8 cellular contexts compared by ENCODE assay signal in the genomic region with DNA sequence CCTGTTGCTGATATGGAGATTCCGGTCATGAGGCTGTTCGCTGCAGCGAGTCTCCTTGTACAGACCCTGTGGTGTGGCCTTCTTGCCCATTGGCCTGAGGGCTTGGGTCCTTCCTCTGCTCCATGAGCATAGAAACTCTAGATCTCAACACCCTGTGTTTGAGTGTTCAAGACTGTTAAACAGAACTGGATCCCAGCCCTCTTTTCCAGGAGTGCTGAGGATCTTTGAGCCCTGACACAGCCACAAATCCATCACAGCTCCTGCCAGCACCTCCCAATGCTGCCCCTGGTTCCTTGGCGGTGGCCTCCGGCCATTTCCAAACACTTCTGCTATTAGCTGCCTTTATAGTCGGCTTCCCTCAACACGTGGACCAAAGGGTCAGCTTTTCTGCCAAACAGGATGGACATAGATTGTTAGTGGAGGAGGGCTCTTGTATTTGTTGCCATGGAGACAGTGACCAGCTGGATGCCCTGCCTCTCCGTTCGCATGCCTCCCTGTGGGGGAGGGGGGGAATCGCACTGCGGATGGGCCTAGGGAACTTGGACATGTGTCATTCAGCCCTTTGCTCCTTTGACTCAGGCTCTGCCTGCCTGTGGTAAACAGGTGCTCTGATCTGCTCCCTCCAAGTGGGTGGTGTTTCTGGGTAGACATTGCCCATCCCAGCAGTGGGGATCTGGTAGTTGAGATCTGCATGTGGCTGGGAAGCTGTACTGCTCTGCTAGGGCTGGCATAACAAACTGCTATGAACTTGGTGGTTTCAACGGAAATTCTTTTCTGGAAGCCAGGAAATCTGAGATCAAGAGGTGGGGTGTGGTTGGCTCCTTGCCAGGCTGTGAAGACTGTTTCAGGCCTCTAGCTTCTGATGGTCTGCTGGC. TPM values are rescaled to one million over a fixed set of nuclear protein-coding genes. Genes with fewer than 3 reads are reported as not detected.
DNase-seq lines count a peak whose midpoint lies in the region; ATAC-seq and TF ChIP-seq lines count a peak whose summit lies in the region.

No MANE protein-coding gene starts in this region.

- no peaks in the 10 kb centered on the region for H3K79me2 ChIP-seq in GM23338 (replicated peaks; ENCODE audit: insufficient read depth)

- H3K27me3 ChIP-seq in GM23338 (ENCODE audit: insufficient read depth) (no peaks in the 10 kb centered on the region), spleen (replicated peaks in 1 of 7) (peaks cover 0 to 6% (median 0%) of the 10 kb centered on the region in 7 donors)

- H4K20me1 ChIP-seq in GM23338 (replicated peaks; ENCODE audit: insufficient read depth), result no peaks in the 10 kb centered on the region

- H3K36me3 ChIP-seq in GM23338 (ENCODE audit: insufficient read depth) (no peaks in the 10 kb centered on the region), spleen (no peaks in the 10 kb centered on the region)

- H3K4me1 ChIP-seq in GM23338 (ENCODE audit: insufficient read depth), result peaks cover 13% of the 10 kb centered on the region
- peaks cover 0 to 22% (median 19%) of the 10 kb centered on the region in 6 donors for H3K4me1 ChIP-seq in spleen

- no peaks in the 10 kb centered on the region for H3K9me2 ChIP-seq in GM23338 (ENCODE audit: insufficient read depth)

- H3F3A ChIP-seq in GM23338 (replicated peaks; ENCODE audit: low read depth), result 0 out of 2 replicates have a peak, but pooled peaks cover 4% of the 10 kb centered on the region

- H3K4me3 ChIP-seq in GM23338, result no peak overlapping the region
- no peak overlapping the region for H3K4me3 ChIP-seq in spleen

- ATAC-seq in GM23338 (peak; percentile 42), HG02885 (IDR thresholded peaks at IDR 0.05; ENCODE audit: poor library complexity, unreplicated experiment) (no peak), GM18511 (IDR thresholded peaks at IDR 0.05; ENCODE audit: unreplicated experiment) (no peak)
- peak; percentile 67 to 82 for ATAC-seq in naive thymus-derived CD8-positive, alpha-beta T cell

- H2AFZ ChIP-seq in GM23338, result no peak overlapping the region

- no peaks in the 10 kb centered on the region for H3K36me3 Mint-ChIP-seq in GM23338 (ENCODE audit: low read depth)
- H3K36me3 Mint-ChIP-seq in naive thymus-derived CD8-positive, alpha-beta T cell, result no peaks in the 10 kb centered on the region

- peaks cover under 1% of the 10 kb centered on the region for H3K27me3 Mint-ChIP-seq in GM23338 (ENCODE audit: insufficient read depth, low read depth, poor library complexity)
- H3K27me3 Mint-ChIP-seq in naive thymus-derived CD8-positive, alpha-beta T cell, result no peaks in the 10 kb centered on the region

- WGBS in spleen, 5 donors, result 39 to 57% (median 44%) methylated on average over 10 to 12 of the region's 12 CpGs

- DNase-seq in GM23338 (ENCODE audit: low spot score) (peak; percentile 73), NCI-H748 treated with DMSO at 0.1 percent for 48 hours (lab: John Stamatoyannopoulos, UW) (peak; percentile 16), dermis microvascular lymphatic vessel endothelial cell (ENCODE audit: low read depth in 2 of 2) (peak; percentile 93 to 97), GM19238 (ENCODE audit: insufficient read length, low spot score) (no peak), spleen (no peak)
- peak in 7 of 10 donors; percentile 36 to 55 (median 44) for DNase-seq in naive thymus-derived CD8-positive, alpha-beta T cell

- no peak for TF ChIP-seq POLR2A in spleen (IDR thresholded peaks at IDR 0.05)

- H3K27ac ChIP-seq in GM23338 (ENCODE audit: low read depth) (no peak overlapping the region), spleen (peak overlapping the region in 4 of 8 donors; percentile 16 to 33 (median 26))

- H3K9me3 Mint-ChIP-seq in GM23338, result no peaks in the 10 kb centered on the region
- no peaks in the 10 kb centered on the region for H3K9me3 Mint-ChIP-seq in naive thymus-derived CD8-positive, alpha-beta T cell

- H3K27ac Mint-ChIP-seq in GM23338, result no peak overlapping the region
- H3K27ac Mint-ChIP-seq in naive thymus-derived CD8-positive, alpha-beta T cell, result peak overlapping the region in 9 of 10 donors; percentile 66 to 89 (median 80)

- TF ChIP-seq CTCF in GM23338 (conservative IDR thresholded peaks at IDR 0.05; ENCODE audit: low read depth in 2 of 2) (no peak; a peak in 1 of 4 replicates), spleen (IDR thresholded peaks at IDR 0.05 in 8 of 11, conservative IDR thresholded peaks at IDR 0.05 in 3 of 11) (no peak)

- intact Hi-C loops in spleen (cut with DNase I; ENCODE audit: low total_unique reads), result no loop called here

- H3K9me3 ChIP-seq in spleen, result no peaks in the 10 kb centered on the region

- H3K4me3 Mint-ChIP-seq in GM23338, result no peak overlapping the region
- peak overlapping the region; percentile 41 to 80 (median 57) for H3K4me3 Mint-ChIP-seq in naive thymus-derived CD8-positive, alpha-beta T cell

- no peak overlapping the region for H3K4me2 ChIP-seq in GM23338

- H3K4me1 Mint-ChIP-seq in GM23338, result peaks cover 32% of the 10 kb centered on the region
- H3K4me1 Mint-ChIP-seq in naive thymus-derived CD8-positive, alpha-beta T cell, result peaks cover 41 to 73% (median 46%) of the 10 kb centered on the region in 4 donors

- POLR2A ChIA-PET in naive thymus-derived CD8-positive, alpha-beta T cell (lab: Charles Lee), result interaction anchor here (0.6 to 20.5 kb wide), 6 partner anchors 9 to 355 kb away, joined by 3 to 349 read pairs (median 3); no protein-coding TSS in a partner anchor

TF ChIP-seq in GM23338, 12 proteins besides CTCF, POLR2A, EP300 and RAD21:
- TF ChIP-seq ZNF331 (CRISPR knock-in tag; IDR thresholded peaks at IDR 0.05; ENCODE audit: low read depth) (no peak), STAT1 (IDR thresholded peaks at IDR 0.05; ENCODE audit: unreplicated experiment) (no peak), EZH2phosphoT487 (IDR thresholded peaks at IDR 0.05; ENCODE audit: unreplicated experiment) (no peak), POLR2AphosphoS5 (IDR thresholded peaks at IDR 0.05; ENCODE audit: low read depth) (no peak), ZNF114 (CRISPR knock-in tag; IDR thresholded peaks at IDR 0.05) (no peak), EZH2 (IDR thresholded peaks at IDR 0.05; ENCODE audit: low read depth, unreplicated experiment) (no peak), NANOG (IDR thresholded peaks at IDR 0.05; ENCODE audit: borderline replicate concordance) (no peak)
- TF ChIP-seq, protein P1, sequence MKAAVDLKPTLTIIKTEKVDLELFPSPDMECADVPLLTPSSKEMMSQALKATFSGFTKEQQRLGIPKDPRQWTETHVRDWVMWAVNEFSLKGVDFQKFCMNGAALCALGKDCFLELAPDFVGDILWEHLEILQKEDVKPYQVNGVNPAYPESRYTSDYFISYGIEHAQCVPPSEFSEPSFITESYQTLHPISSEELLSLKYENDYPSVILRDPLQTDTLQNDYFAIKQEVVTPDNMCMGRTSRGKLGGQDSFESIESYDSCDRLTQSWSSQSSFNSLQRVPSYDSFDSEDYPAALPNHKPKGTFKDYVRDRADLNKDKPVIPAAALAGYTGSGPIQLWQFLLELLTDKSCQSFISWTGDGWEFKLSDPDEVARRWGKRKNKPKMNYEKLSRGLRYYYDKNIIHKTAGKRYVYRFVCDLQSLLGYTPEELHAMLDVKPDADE (IDR thresholded peaks at IDR 0.05), result no peak

RNA-seq across cellular contexts. Expression of a gene that starts 6.9 kb away (rescaled TPM):
- total RNA-seq in GM23338 (2014; rRNA removed; shearing (Covaris generic)), result 233 and 248 TPM in 2 replicates
- 90.9 and 93.2 TPM in 2 replicates for polyA plus RNA-seq in GM23338 (2016; fragmentation: Nextera tagmentation; extraction: Ambion mirVana)
- 333 and 375 TPM in 2 replicates for total RNA-seq in dermis microvascular lymphatic vessel endothelial cell
- total RNA-seq in naive thymus-derived CD8-positive, alpha-beta T cell, result 100 to 1,000 TPM; 295 to 300 TPM
- polyA plus RNA-seq in naive thymus-derived CD8-positive, alpha-beta T cell, result 100 to 1,000 TPM; 304 to 378 (median 322) TPM
- 100 to 1,000 TPM; 124 to 377 (median 192) TPM for total RNA-seq in spleen
- polyA plus RNA-seq in spleen, result 100 to 1,000 TPM in 1 of 3 donors, 10 to 100 TPM in 2; 56.6 to 105 (median 84.0) TPM

Comparison
In these comparisons a context has a peak if more than half of its experiments do, and no peak if none do; other contexts are left out.
1. ATAC-seq: peak in GM23338 (single experiment) and naive thymus-derived CD8-positive, alpha-beta T cell (2 of 2); none in HG02885 (single experiment) and GM18511 (single experiment).
2. DNase-seq: peak in GM23338 (single experiment), NCI-H748 treated with DMSO at 0.1 percent for 48 hours (single experiment), dermis microvascular lymphatic vessel endothelial cell (2 of 2) and naive thymus-derived CD8-positive, alpha-beta T cell (7 of 10); none in GM19238 (single experiment) and spleen (single experiment).